In the genomic region with DNA sequence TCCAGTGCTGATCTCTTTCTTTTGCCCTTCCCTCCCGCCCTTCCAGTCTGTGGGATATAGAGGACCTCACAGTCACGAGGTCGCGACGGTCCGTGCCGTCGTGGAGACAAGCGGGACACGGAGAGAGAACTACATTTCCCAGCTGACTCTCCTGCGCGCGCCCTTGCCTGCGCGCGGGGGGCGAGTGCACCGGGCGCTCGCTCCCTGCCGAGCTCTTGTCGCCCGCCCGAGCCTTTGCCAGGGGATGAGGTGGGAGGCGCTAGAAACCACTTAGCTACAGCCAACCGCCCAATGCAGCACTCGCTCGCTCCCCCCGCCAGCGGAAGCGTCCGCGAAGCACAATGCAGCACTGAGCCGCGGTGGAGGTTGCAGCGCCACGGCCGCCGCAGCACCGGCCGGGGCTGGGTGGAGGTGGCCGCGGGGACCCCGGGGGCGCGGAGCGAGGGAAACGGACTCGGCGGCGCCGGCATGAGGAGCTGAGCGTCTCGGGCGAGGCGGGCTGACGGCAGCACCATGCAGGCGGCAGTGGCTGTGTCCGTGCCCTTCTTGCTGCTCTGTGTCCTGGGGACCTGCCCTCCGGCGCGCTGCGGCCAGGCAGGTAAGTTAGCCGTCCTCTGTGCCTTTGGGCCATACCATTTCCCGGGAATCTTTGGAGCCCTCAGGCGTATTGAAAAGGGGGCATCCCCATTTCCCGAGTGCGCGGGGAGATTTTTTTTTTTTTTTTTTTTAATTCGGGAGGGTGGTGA, we compare ENCODE assay signal across 8 cellular contexts. TPM values are rescaled to one million over a fixed set of nuclear protein-coding genes. Genes with fewer than 3 reads are reported as not detected.
DNase-seq lines count a peak whose midpoint lies in the region; ATAC-seq and TF ChIP-seq lines count a peak whose summit lies in the region.

A gene with protein sequence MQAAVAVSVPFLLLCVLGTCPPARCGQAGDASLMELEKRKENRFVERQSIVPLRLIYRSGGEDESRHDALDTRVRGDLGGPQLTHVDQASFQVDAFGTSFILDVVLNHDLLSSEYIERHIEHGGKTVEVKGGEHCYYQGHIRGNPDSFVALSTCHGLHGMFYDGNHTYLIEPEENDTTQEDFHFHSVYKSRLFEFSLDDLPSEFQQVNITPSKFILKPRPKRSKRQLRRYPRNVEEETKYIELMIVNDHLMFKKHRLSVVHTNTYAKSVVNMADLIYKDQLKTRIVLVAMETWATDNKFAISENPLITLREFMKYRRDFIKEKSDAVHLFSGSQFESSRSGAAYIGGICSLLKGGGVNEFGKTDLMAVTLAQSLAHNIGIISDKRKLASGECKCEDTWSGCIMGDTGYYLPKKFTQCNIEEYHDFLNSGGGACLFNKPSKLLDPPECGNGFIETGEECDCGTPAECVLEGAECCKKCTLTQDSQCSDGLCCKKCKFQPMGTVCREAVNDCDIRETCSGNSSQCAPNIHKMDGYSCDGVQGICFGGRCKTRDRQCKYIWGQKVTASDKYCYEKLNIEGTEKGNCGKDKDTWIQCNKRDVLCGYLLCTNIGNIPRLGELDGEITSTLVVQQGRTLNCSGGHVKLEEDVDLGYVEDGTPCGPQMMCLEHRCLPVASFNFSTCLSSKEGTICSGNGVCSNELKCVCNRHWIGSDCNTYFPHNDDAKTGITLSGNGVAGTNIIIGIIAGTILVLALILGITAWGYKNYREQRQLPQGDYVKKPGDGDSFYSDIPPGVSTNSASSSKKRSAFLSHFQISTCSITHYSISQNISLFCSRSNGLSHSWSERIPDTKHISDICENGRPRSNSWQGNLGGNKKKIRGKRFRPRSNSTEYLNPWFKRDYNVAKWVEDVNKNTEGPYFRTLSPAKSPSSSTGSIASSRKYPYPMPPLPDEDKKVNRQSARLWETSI (plus strand): TSS at position 299 of the 746 bp plus-strand sequence. CDS start 215 bp downstream, at position 514.

- TF ChIP-seq CTCF in GM12865 (IDR thresholded peaks at IDR 0.05; ENCODE audit: insufficient read depth, low read depth, low read length, missing control alignments) (no peak), cardiac muscle cell (IDR thresholded peaks at IDR 0.05; ENCODE audit: low read depth, low read length) (no peak), transverse colon (IDR thresholded peaks at IDR 0.05) (no peak)

- peak within 1 kb of the TSS; percentile 51 for H4K91ac ChIP-seq in trophoblast cell (ENCODE audit: low read depth, low read length)

- H3K79me2 ChIP-seq in trophoblast cell (ENCODE audit: control insufficient read depth, insufficient read depth, low read length, poor library complexity), result no peaks in the 10 kb centered on the region

- H3K9me3 ChIP-seq in cardiac muscle cell (ENCODE audit: low read depth) (no peaks in the 10 kb centered on the region), trophoblast cell (ENCODE audit: insufficient read depth, low read depth, low read length) (no peaks in the 10 kb centered on the region), transverse colon (no peaks in the 10 kb centered on the region)

- peak within 1 kb of the TSS; percentile 82 for H4K8ac ChIP-seq in trophoblast cell (ENCODE audit: low read depth, low read length)

- peaks cover 12% of the 10 kb centered on the region for H3K27me3 ChIP-seq in cardiac muscle cell
- H3K27me3 ChIP-seq in trophoblast cell (ENCODE audit: insufficient read depth, low read length), result peaks cover 3% of the 10 kb centered on the region
- H3K27me3 ChIP-seq in transverse colon, result peaks cover 4% of the 10 kb centered on the region

- peaks cover 12% of the 10 kb centered on the region for H3K4me1 Mint-ChIP-seq in activated naive CD8-positive, alpha-beta T cell treated with anti-CD3 and anti-CD28 coated beads, Interleukin-2, amount 10 ng/mL, durations not matched to agents 7 days and 5 days

- no peaks in the 10 kb centered on the region for H3K36me3 ChIP-seq in cardiac muscle cell
- H3K36me3 ChIP-seq in trophoblast cell (ENCODE audit: control insufficient read depth in 1 of 2, insufficient read depth in 2 of 2, low read length in 2 of 2), result no peaks in the 10 kb centered on the region
- H3K36me3 ChIP-seq in transverse colon, result no peaks in the 10 kb centered on the region

- ATAC-seq in HG02623 (IDR thresholded peaks at IDR 0.05; ENCODE audit: unreplicated experiment), result peak; percentile 98
- ATAC-seq in activated naive CD8-positive, alpha-beta T cell treated with anti-CD3 and anti-CD28 coated beads, Interleukin-2, amount 10 ng/mL, durations not matched to agents 7 days and 5 days (ENCODE audit: low read depth), result peak; percentile 98

- no peak within 1 kb of the TSS for H3K27ac ChIP-seq in cardiac muscle cell
- no peak within 1 kb of the TSS for H3K27ac ChIP-seq in trophoblast cell (ENCODE audit: low read depth, low read length)
- H3K27ac ChIP-seq in transverse colon, result peak within 1 kb of the TSS; percentile 50 to 79 (median 70)

- peak within 1 kb of the TSS; percentile 78 for H3K4me2 ChIP-seq in trophoblast cell (ENCODE audit: low read length)

- H3K18ac ChIP-seq in trophoblast cell (ENCODE audit: low read length), result peak within 1 kb of the TSS; percentile 61

- H3K14ac ChIP-seq in trophoblast cell (ENCODE audit: low read length), result peak within 1 kb of the TSS; percentile 65

- POLR2A ChIA-PET in activated naive CD8-positive, alpha-beta T cell treated with anti-CD3 and anti-CD28 coated beads, Interleukin-2, amount 10 ng/mL, durations not matched to agents 7 days and 5 days (lab: Charles Lee), result interaction anchor here (0.6 to 1.5 kb wide), 7 partner anchors 8 to 782 kb away, joined by 3 to 12 read pairs (median 3); a partner anchor contains a TSS

- no peak within 1 kb of the TSS for H3K9ac ChIP-seq in trophoblast cell (ENCODE audit: low read length)

- H3K23ac ChIP-seq in trophoblast cell (ENCODE audit: low read length), result no peak within 1 kb of the TSS

- no peaks in the 10 kb centered on the region for H3K9me3 Mint-ChIP-seq in activated naive CD8-positive, alpha-beta T cell treated with anti-CD3 and anti-CD28 coated beads, Interleukin-2, amount 10 ng/mL, durations not matched to agents 7 days and 5 days

- in situ Hi-C loops in transverse colon (cut with MboI; ENCODE audit: low pct_ligation_motif_present in 1 of 4, low pct_unique_long_range_greater_than_20kb in 1 of 4, low sequenced_read_pairs in 3 of 4), result loop anchor here in 1 of 4 donors (25.0 kb wide), 1 partner anchor 178 kb away; no protein-coding TSS in a partner anchor

- intact Hi-C loops in transverse colon (cut with DNase I; ENCODE audit: low total_unique reads), result no loop called here

- peak within 1 kb of the TSS; percentile 70 for H2BK120ac ChIP-seq in trophoblast cell (ENCODE audit: insufficient read depth, low read length, poor library complexity)

- H3K27ac Mint-ChIP-seq in activated naive CD8-positive, alpha-beta T cell treated with anti-CD3 and anti-CD28 coated beads, Interleukin-2, amount 10 ng/mL, durations not matched to agents 7 days and 5 days, result peak within 1 kb of the TSS; percentile 77

- peak within 1 kb of the TSS; percentile 87 for H2AFZ ChIP-seq in trophoblast cell (ENCODE audit: insufficient read depth, low read length, poor library complexity)

- H3K4ac ChIP-seq in trophoblast cell (ENCODE audit: low read depth, low read length), result no peak within 1 kb of the TSS

- peak within 1 kb of the TSS; percentile 90 for H3K4me3 Mint-ChIP-seq in activated naive CD8-positive, alpha-beta T cell treated with anti-CD3 and anti-CD28 coated beads, Interleukin-2, amount 10 ng/mL, durations not matched to agents 7 days and 5 days

- peaks cover 3% of the 10 kb centered on the region for H3K79me1 ChIP-seq in trophoblast cell (ENCODE audit: low read length)

- no peak within 1 kb of the TSS for H2AK5ac ChIP-seq in trophoblast cell (ENCODE audit: low read length)

- H2BK12ac ChIP-seq in trophoblast cell (ENCODE audit: low read length), result no peak within 1 kb of the TSS

- H3K4me1 ChIP-seq in cardiac muscle cell (ENCODE audit: low read depth) (no peaks in the 10 kb centered on the region), trophoblast cell (ENCODE audit: control insufficient read depth in 1 of 2, insufficient read depth in 2 of 2, low read length in 2 of 2) (peaks cover 3 to 10% of the 10 kb centered on the region in 2 experiments), transverse colon (peaks cover 5 to 13% (median 9%) of the 10 kb centered on the region in 4 donors)

- peak within 1 kb of the TSS; percentile 23 for H2BK5ac ChIP-seq in trophoblast cell (ENCODE audit: low read depth, low read length, poor library complexity)

- peaks cover 28% of the 10 kb centered on the region for H3K27me3 Mint-ChIP-seq in activated naive CD8-positive, alpha-beta T cell treated with anti-CD3 and anti-CD28 coated beads, Interleukin-2, amount 10 ng/mL, durations not matched to agents 7 days and 5 days

- DNase-seq in GM12865 (ENCODE audit: low read depth) (peak; percentile 98), NCI-H1092 (lab: John Stamatoyannopoulos, UW) (peak; percentile 98), SKM-1 (lab: John Stamatoyannopoulos, UW; ENCODE audit: unreplicated experiment) (peak; percentile 80), cardiac muscle cell (ENCODE audit: low read depth in 1 of 2, low spot score in 1 of 2) (peak; percentile 93 to 96), trophoblast cell (peak in 1 of 2 donors; percentile 51), transverse colon (peak; percentile 89)
- DNase-seq in activated naive CD8-positive, alpha-beta T cell treated with anti-CD3 and anti-CD28 coated beads, Interleukin-2, amount 10 ng/mL, durations not matched to agents 7 days and 5 days, result peak; percentile 86

- no peak for TF ChIP-seq EP300 in transverse colon (IDR thresholded peaks at IDR 0.05; ENCODE audit: low read depth)

- no CpG with 5 or more reads among the region's 70 CpGs for WGBS in trophoblast cell (ENCODE audit: extremely low coverage, insufficient coverage, insufficient read length)
- 0 to 1% methylated on average over 3 to 34 of the region's 70 CpGs for WGBS in transverse colon (ENCODE audit: low coverage in 1 of 2), 2 donors

- peak within 1 kb of the TSS; percentile 79 for H3K4me3 ChIP-seq in GM12865 (ENCODE audit: low read depth, low read length)
- peak within 1 kb of the TSS; percentile 61 for H3K4me3 ChIP-seq in cardiac muscle cell
- peak within 1 kb of the TSS; percentile 82 for H3K4me3 ChIP-seq in trophoblast cell (ENCODE audit: low read depth, low read length)
- peak within 1 kb of the TSS; percentile 47 to 82 (median 74) for H3K4me3 ChIP-seq in transverse colon

- peak within 1 kb of the TSS; percentile 49 for H4K12ac ChIP-seq in trophoblast cell (ENCODE audit: low read depth, low read length)

- H3K36me3 Mint-ChIP-seq in activated naive CD8-positive, alpha-beta T cell treated with anti-CD3 and anti-CD28 coated beads, Interleukin-2, amount 10 ng/mL, durations not matched to agents 7 days and 5 days, result peaks cover 2% of the 10 kb centered on the region

- peak; percentile 44 for TF ChIP-seq POLR2A in transverse colon (IDR thresholded peaks at IDR 0.05)

RNA-seq across cellular contexts. Expression of the gene that starts here (rescaled TPM):
- 1 to 10 TPM; 4.6 TPM for total RNA-seq in activated naive CD8-positive, alpha-beta T cell treated with anti-CD3 and anti-CD28 coated beads, Interleukin-2, amount 10 ng/mL, durations not matched to agents 7 days and 5 days
- total RNA-seq in cardiac muscle cell, result 4.1 and 5.8 TPM in 2 replicates
- 1.1 and 3.5 TPM in 2 replicates for polyA plus RNA-seq in cardiac muscle cell
- polyA plus RNA-seq in trophoblast cell (2013), result 0.73 and 0.76 TPM in 2 replicates
- 10 to 100 TPM in 1 of 4 donors, 1 to 10 TPM in 3; 3.8 to 17.3 (median 6.0) TPM for total RNA-seq in transverse colon

Comparison
In these comparisons a context has a peak if more than half of its experiments do, and no peak if none do; other contexts are left out.
1. H3K27ac ChIP-seq: peak in transverse colon (4 of 4); none in cardiac muscle cell (single experiment) and trophoblast cell (single experiment).
2. Peak in every context shown above with its lines, with median percentiles within 50 percentile points of each other: H3K4me3 ChIP-seq.